Comparison of ENCODE assay signal across 9 cellular contexts in genomic region chrX:15299945-15300851, GRCh38. TPM values are rescaled to one million over a fixed set of nuclear protein-coding genes. Genes with fewer than 3 reads are reported as not detected.
A peak's percentile ranks its signal among the peaks of the same experiment; 100 is the strongest.
DNase-seq lines count a peak whose midpoint lies in the region; ATAC-seq and TF ChIP-seq lines count a peak whose summit lies in the region.
"Had no signal": no experiment of that assay in that cellular context is flagged by ENCODE, and none has a peak within 500 bp of the region (broad histone marks: within the 10 kb centered on the region; RNA-seq: fewer than 3 reads in every experiment).

No MANE protein-coding gene starts in this region.

- peak overlapping the region; percentile 93 for H3K27ac ChIP-seq in 22Rv1
- peak overlapping the region in 1 of 4 donors; percentile 5 for H3K27ac ChIP-seq in Peyer's patch
- peak overlapping the region; percentile 21 to 68 (median 51) for H3K27ac ChIP-seq in stomach
- H3K27ac ChIP-seq in gastroesophageal sphincter: no peak overlapping the region

- H3K4me1 ChIP-seq in Peyer's patch: no peaks in the 10 kb centered on the region
- peaks cover 0 to 13% (median 4%) of the 10 kb centered on the region in 4 donors for H3K4me1 ChIP-seq in stomach
- H3K4me1 ChIP-seq in gastroesophageal sphincter: no peaks in the 10 kb centered on the region

- peak; percentile 56 for TF ChIP-seq CTCF in 22Rv1 (IDR thresholded peaks at IDR 0.05)
- peak; percentile 31; the same call in 1 of the 3 replicates for TF ChIP-seq CTCF in GM12872 (IDR thresholded peaks at IDR 0.05; ENCODE audit: insufficient read depth, low read depth, low read length)
- peak in 4 of 6 experiments; percentile 17 to 63 (median 52) for TF ChIP-seq CTCF in Peyer's patch (IDR thresholded peaks at IDR 0.05)
- peak in 3 of 7 experiments; percentile 25 to 33 (median 28) for TF ChIP-seq CTCF in stomach (IDR thresholded peaks at IDR 0.05)
- peak in 2 of 4 experiments; percentile 47 to 49 for TF ChIP-seq CTCF in gastroesophageal sphincter (IDR thresholded peaks at IDR 0.05)

- ATAC-seq in HG03280 (IDR thresholded peaks at IDR 0.05; ENCODE audit: unreplicated experiment) (no peak), gastroesophageal sphincter (no peak)

- H3K9me3 ChIP-seq in Peyer's patch (no peaks in the 10 kb centered on the region), stomach (no peaks in the 10 kb centered on the region), gastroesophageal sphincter (no peaks in the 10 kb centered on the region)

- peak in 1 of 2 donors; percentile 6 for TF ChIP-seq POLR2A in Peyer's patch (IDR thresholded peaks at IDR 0.05)
- no peak for TF ChIP-seq POLR2A in stomach (IDR thresholded peaks at IDR 0.05)
- TF ChIP-seq POLR2A in gastroesophageal sphincter (IDR thresholded peaks at IDR 0.05): no peak

- intact Hi-C loops in stomach (cut with DNase I; ENCODE audit: low total_unique reads): no loop called here

- H3K4me3 ChIP-seq in Peyer's patch (peak overlapping the region in 1 of 4 donors; percentile 24), stomach (no peak overlapping the region), gastroesophageal sphincter (no peak overlapping the region)

- DNase-seq in Peyer's patch (no peak), fibroblast of the conjunctiva (ENCODE audit: low read depth) (peak; percentile 1), stomach (no peak), cerebellar nuclear complex (lab: John Stamatoyannopoulos, UW) (no peak)
- DNase-seq: activated naive CD8-positive, alpha-beta T cell treated with anti-CD3 and anti-CD28 coated beads, Interleukin-2, amount 10 ng/mL, durations not matched to agents 7 days and 5 days had no signal

- WGBS in stomach, 5 donors: 22 to 34% (median 26%) methylated on average over 4 of the region's 4 CpGs
- WGBS in gastroesophageal sphincter (ENCODE audit: low coverage in 1 of 2), 2 donors: 46% methylated on average over 4 of the region's 4 CpGs

- H3K36me3 ChIP-seq in Peyer's patch (no peaks in the 10 kb centered on the region), stomach (no peaks in the 10 kb centered on the region), gastroesophageal sphincter (no peaks in the 10 kb centered on the region)

- H3K27me3 ChIP-seq in Peyer's patch (no peaks in the 10 kb centered on the region), stomach (no peaks in the 10 kb centered on the region), gastroesophageal sphincter (no peaks in the 10 kb centered on the region)

- TF ChIP-seq EP300 in stomach (IDR thresholded peaks at IDR 0.05): no peak
- no peak for TF ChIP-seq EP300 in gastroesophageal sphincter (IDR thresholded peaks at IDR 0.05)

RNA-seq across cellular contexts. Expression of gene ASB11, which starts 15.2 kb away (rescaled TPM):
- total RNA-seq in Peyer's patch (not detected), stomach (1 to 10 TPM in 3 of 5 donors, not detected in 2; 2.9 to 9.8 (median 2.9) TPM), gastroesophageal sphincter (under 1 TPM in 1 of 4 donors, not detected in 3; 0.67 TPM)
- 1 to 10 TPM in 2 of 3 donors, under 1 TPM in 1; 0.15 to 1.9 (median 1.7) TPM for polyA plus RNA-seq in stomach
- total RNA-seq: activated naive CD8-positive, alpha-beta T cell treated with anti-CD3 and anti-CD28 coated beads, Interleukin-2, amount 10 ng/mL, durations not matched to agents 7 days and 5 days had no signal

RNA-seq across cellular contexts. Expression of gene ASB9, which starts 30.3 kb away (rescaled TPM):
- 1 to 10 TPM in 2 of 4 donors, not detected in 2; 1.1 to 2.1 TPM for total RNA-seq in Peyer's patch
- total RNA-seq in stomach: 100 to 1,000 TPM in 1 of 5 donors, 10 to 100 TPM in 1, 1 to 10 TPM in 3; 4.1 to 201 (median 9.0) TPM
- 1 to 10 TPM; 1.6 to 3.7 (median 3.4) TPM for polyA plus RNA-seq in stomach
- total RNA-seq in gastroesophageal sphincter: 1 to 10 TPM in 3 of 4 donors, not detected in 1; 1.2 to 4.4 (median 2.8) TPM

RNA-seq across cellular contexts. Expression of gene PIGA, which starts 35.1 kb away (rescaled TPM):
- total RNA-seq in Peyer's patch: 10 to 100 TPM in 2 of 4 donors, 1 to 10 TPM in 2; 3.9 to 14.9 (median 10.6) TPM
- total RNA-seq in stomach: 10 to 100 TPM in 3 of 5 donors, 1 to 10 TPM in 1, under 1 TPM in 1; 0.58 to 59.7 (median 17.8) TPM
- polyA plus RNA-seq in stomach: 1 to 10 TPM; 6.1 to 8.6 (median 6.4) TPM
- total RNA-seq in gastroesophageal sphincter: 10 to 100 TPM in 1 of 4 donors, 1 to 10 TPM in 3; 5.6 to 10.4 (median 6.6) TPM

Comparison
In these comparisons a context has a peak if more than half of its experiments do, and no peak if none do; other contexts are left out.
1. H3K27ac ChIP-seq: peak in 22Rv1 (single experiment) and stomach (5 of 5); none in gastroesophageal sphincter (0 of 4).